1 cellular context compared by ENCODE assay signal in genomic region chr16:74666425-74667214, GRCh38.
TF ChIP-seq lines count a peak whose summit lies in the region.

Gene RFWD3, minus strand, starts transcription at chr16:74666877. Its CDS starts 5,428 bp downstream, at chr16:74661449.

TF ChIP-seq in K562, 482 proteins besides CTCF, POLR2A, EP300 and RAD21 (continued from another document and continues in another):
- TF ChIP-seq FOXM1 (IDR thresholded peaks at IDR 0.05; ENCODE audit: low read depth) = peak; percentile 73
- TF ChIP-seq FOXM1 (CRISPR knock-in tag; IDR thresholded peaks at IDR 0.05; ENCODE audit: low read depth) = no peak
- no peak; the same call in 1 of the 2 replicates for TF ChIP-seq TEAD4 (IDR thresholded peaks at IDR 0.05; ENCODE audit: low read length)
- no peak for TF ChIP-seq TEAD4 (CRISPR knock-in tag; IDR thresholded peaks at IDR 0.05; ENCODE audit: borderline replicate concordance)
- TF ChIP-seq HMGN3 (IDR thresholded peaks at IDR 0.05; ENCODE audit: borderline replicate concordance, extremely low read depth, insufficient read length, low read depth, low read length) = peak; percentile 71
- no peak for TF ChIP-seq ZNF79 (CRISPR knock-in tag; IDR thresholded peaks at IDR 0.05; ENCODE audit: low read depth)
- no peak for TF ChIP-seq ZBTB8A (IDR thresholded peaks at IDR 0.05; ENCODE audit: partially characterized antibody)
- TF ChIP-seq GATAD2B (IDR thresholded peaks at IDR 0.05; ENCODE audit: borderline replicate concordance) = no peak
- no peak for TF ChIP-seq BMI1 (IDR thresholded peaks at IDR 0.05; ENCODE audit: low read length)
- TF ChIP-seq MYBL2 (IDR thresholded peaks at IDR 0.05; ENCODE audit: low read depth) = peak; percentile 89
- no peak for TF ChIP-seq MYBL2 (CRISPR knock-in tag; IDR thresholded peaks at IDR 0.05; ENCODE audit: borderline replicate concordance)
- TF ChIP-seq E2F6 (IDR thresholded peaks at IDR 0.05; ENCODE audit: borderline replicate concordance in 1 of 2, extremely low read depth in 1 of 2, insufficient read depth in 1 of 2, insufficient read length in 1 of 2, low read depth in 1 of 2, low read length in 1 of 2, poor library complexity in 1 of 2, severe bottlenecking in 1 of 2) = peak; percentile 89 to 93
- no peak for TF ChIP-seq TRIM25 (IDR thresholded peaks at IDR 0.05; ENCODE audit: borderline replicate concordance)
- no peak for TF ChIP-seq KLF10 (CRISPR knock-in tag; IDR thresholded peaks at IDR 0.05)
- TF ChIP-seq ZNF23 (CRISPR knock-in tag; IDR thresholded peaks at IDR 0.05) = no peak
- TF ChIP-seq ZNF318 (IDR thresholded peaks at IDR 0.05; ENCODE audit: borderline replicate concordance in 1 of 2, low read depth in 1 of 2) = no peak
- TF ChIP-seq ZNF639 (CRISPR knock-in tag; conservative IDR thresholded peaks at IDR 0.05 in 1 of 2, IDR thresholded peaks at IDR 0.05 in 1 of 2) = no peak; a peak in 1 of 4 replicates
- no peak for TF ChIP-seq MITF (IDR thresholded peaks at IDR 0.05)
- no peak for TF ChIP-seq ZBTB43 (CRISPR knock-in tag; IDR thresholded peaks at IDR 0.05)
- peak; percentile 81; the same call in 1 of the 2 replicates for TF ChIP-seq ETS1 (conservative IDR thresholded peaks at IDR 0.05; ENCODE audit: control insufficient read depth, low read depth, low read length)
- no peak for TF ChIP-seq MCM3 (IDR thresholded peaks at IDR 0.05)
- TF ChIP-seq ATF3 (IDR thresholded peaks at IDR 0.05) = no peak
- TF ChIP-seq ATF3 (CRISPR knock-in tag; conservative IDR thresholded peaks at IDR 0.05) = no peak
- TF ChIP-seq BCL6 (CRISPR knock-in tag; IDR thresholded peaks at IDR 0.05) = no peak
- peak; percentile 65 for TF ChIP-seq PBX2 (CRISPR knock-in tag; IDR thresholded peaks at IDR 0.05; ENCODE audit: low read depth)
- TF ChIP-seq PBX2 (tag; conservative IDR thresholded peaks at IDR 0.05; ENCODE audit: low read depth) = peak; percentile 99
- no peak for TF ChIP-seq HDAC3 (IDR thresholded peaks at IDR 0.05; ENCODE audit: borderline replicate concordance, partially characterized antibody)
- TF ChIP-seq SMARCA5 (IDR thresholded peaks at IDR 0.05) = no peak
- TF ChIP-seq CREB1 (IDR thresholded peaks at IDR 0.05) = peak; percentile 88
- TF ChIP-seq CREB1 (CRISPR knock-in tag; IDR thresholded peaks at IDR 0.05) = peak; percentile 91
- peak; percentile 86 for TF ChIP-seq SP2 (IDR thresholded peaks at IDR 0.05; ENCODE audit: extremely low read depth, low read depth, low read length, poor library complexity, severe bottlenecking)
- TF ChIP-seq ZNF436 (CRISPR knock-in tag; IDR thresholded peaks at IDR 0.05) = no peak
- TF ChIP-seq ZKSCAN3 (CRISPR knock-in tag; IDR thresholded peaks at IDR 0.05) = no peak
- TF ChIP-seq THRB (CRISPR knock-in tag; conservative IDR thresholded peaks at IDR 0.05) = no peak
- TF ChIP-seq KAT2B (IDR thresholded peaks at IDR 0.05; ENCODE audit: low read depth, low read length) = no peak
- TF ChIP-seq PPARD (CRISPR knock-in tag; IDR thresholded peaks at IDR 0.05) = no peak
